In the genomic region with DNA sequence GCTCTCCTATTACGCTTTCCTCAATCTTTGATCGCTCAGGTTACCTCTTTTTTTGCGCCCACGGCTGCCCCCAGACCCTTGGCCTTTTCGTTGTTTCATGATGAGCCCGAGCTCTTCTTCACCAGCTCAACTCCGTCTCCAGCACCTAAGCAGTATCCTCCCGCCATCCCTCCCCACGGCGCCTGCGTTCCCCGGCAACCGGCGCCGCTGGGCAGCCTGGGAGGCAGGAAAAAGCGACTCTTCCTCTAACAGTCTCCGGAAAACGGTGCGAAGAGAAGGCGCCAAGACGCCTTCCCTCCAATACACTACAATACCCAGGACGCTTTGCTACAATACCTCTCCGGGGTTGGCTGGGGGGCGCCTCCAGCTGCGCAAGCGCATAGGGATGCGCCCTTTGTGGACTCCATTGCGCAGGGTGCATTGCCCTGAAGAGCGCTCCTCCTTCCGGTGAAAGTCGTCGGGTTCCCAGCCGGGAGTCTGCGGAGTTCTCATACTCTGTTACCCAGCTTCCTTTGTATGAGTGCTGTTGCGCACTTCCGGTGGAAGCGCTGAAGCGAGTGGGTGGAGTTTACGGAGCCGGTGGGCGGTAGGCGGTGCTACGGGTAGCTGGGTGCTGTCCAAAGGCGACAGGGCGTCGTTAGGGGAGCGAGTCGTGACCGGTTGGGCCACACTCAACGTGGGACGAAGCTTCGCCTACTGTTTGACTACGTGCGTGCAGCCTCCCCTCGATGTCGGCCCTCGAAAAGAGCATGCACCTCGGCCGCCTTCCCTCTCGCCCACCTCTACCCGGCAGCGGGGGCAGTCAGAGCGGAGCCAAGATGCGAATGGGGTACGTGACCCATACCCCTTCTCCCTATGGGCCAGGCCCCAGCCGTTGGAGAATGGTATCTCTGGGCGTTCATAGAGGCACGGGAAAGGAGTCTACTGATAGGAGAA, we compare ENCODE assay signal across 8 cellular contexts.
DNase-seq lines count a peak whose midpoint lies in the region; ATAC-seq and FAIRE-seq lines count a peak whose summit lies in the region.

Gene C2CD3, minus strand, starts transcription at position 309 of the 936 bp plus-strand sequence. Its CDS starts 210 bp downstream, at position 99.
Gene PPME1, plus strand, starts transcription at position 596 of the 936 bp plus-strand sequence. Its CDS starts 133 bp downstream, at position 729.

- peak; percentile 93 for ATAC-seq in GM19043 (IDR thresholded peaks at IDR 0.05; ENCODE audit: low read depth, unreplicated experiment)
- ATAC-seq in HG03354 (IDR thresholded peaks at IDR 0.05; ENCODE audit: poor library complexity, severe bottlenecking, unreplicated experiment) = peak; percentile 97

- DNase-seq in AML-193 (lab: John Stamatoyannopoulos, UW) (peak; percentile 97 to 99), NCI-H446 (lab: John Stamatoyannopoulos, UW) (peak; percentile 98 to 100), cerebellar cortex (ENCODE audit: low spot score) (peak; percentile 100)
- peak; percentile 98 for DNase-seq in activated CD4-positive, CD25-positive, alpha-beta regulatory T cell treated with anti-CD3 and anti-CD28 coated beads, Interleukin-2, amount 50 U/mL, for 16 hours (ENCODE audit: low read depth, low spot score)
- DNase-seq in stimulated activated CD4-positive, alpha-beta T cell treated with anti-CD3 and anti-CD28 coated beads, Interleukin-12 subunit alpha, Interleukin-12 subunit beta, amount 100 ng/mL, for 4 hours = peak; percentile 91

- FAIRE-seq in islet of Langerhans (lab: Jason Lieb, UNC) = peak; percentile 90

Comparison
In these comparisons a context has a peak if more than half of its experiments do, and no peak if none do; other contexts are left out.
1. Peak in every context shown above with its lines: DNase-seq and ATAC-seq.